11 cellular contexts compared by ENCODE assay signal in genomic region chr3:42556089-42556632, GRCh38. TPM values are rescaled to one million over a fixed set of nuclear protein-coding genes. Genes with fewer than 3 reads are reported as not detected.
DNase-seq lines count a peak whose midpoint lies in the region; ATAC-seq and TF ChIP-seq lines count a peak whose summit lies in the region.
"Had no signal": no experiment of that assay in that cellular context is flagged by ENCODE, and none has a peak within 500 bp of the region (broad histone marks: within the 10 kb centered on the region; RNA-seq: fewer than 3 reads in every experiment).

No MANE protein-coding gene starts in this region.

- peak; percentile 72 for ATAC-seq in HG03521 (IDR thresholded peaks at IDR 0.05; ENCODE audit: unreplicated experiment)
- ATAC-seq in right lobe of liver, result no peak
- no peak for ATAC-seq in HG02970 (IDR thresholded peaks at IDR 0.05; ENCODE audit: low FRiP score, unreplicated experiment)
- no peak for ATAC-seq in HG02571 (IDR thresholded peaks at IDR 0.05; ENCODE audit: unreplicated experiment)

- H3K4me3 ChIP-seq in right lobe of liver, result no peak overlapping the region

- no peaks in the 10 kb centered on the region for H3K27me3 ChIP-seq in right lobe of liver

- peak overlapping the region; percentile 92 for H3K27ac Mint-ChIP-seq in activated T-helper 2 cell treated with anti-CD3 and anti-CD28 coated beads, Interferon-gamma antibody, Interleukin-2, Interleukin-4, amounts not matched to agents 10 μg/mL and 5 μg/mL and 100 μg/mL, durations not matched to agents 14 hours and 24 hours and 36 hours

- peak; percentile 8 for DNase-seq in NCI-H2107 treated with DMSO at 0.1 percent for 48 hours (lab: John Stamatoyannopoulos, UW; ENCODE audit: unreplicated experiment)
- no peak for DNase-seq in NCI-H2107 (lab: John Stamatoyannopoulos, UW)
- peak; percentile 50 for DNase-seq in activated T-helper 2 cell treated with anti-CD3 and anti-CD28 coated beads, Interferon-gamma antibody, Interleukin-2, Interleukin-4, amounts not matched to agents 10 μg/mL and 5 μg/mL and 100 μg/mL, durations not matched to agents 14 hours and 24 hours and 36 hours (ENCODE audit: low spot score)
- peak in 5 of 6 experiments; percentile 19 to 85 (median 78) for DNase-seq in stimulated activated naive CD4-positive, alpha-beta T cell (lab: John Stamatoyannopoulos, UW)
- DNase-seq in right lobe of liver, result no peak
- DNase-seq: 8988T, NCI-H2171 treated with DMSO at 0.1 percent for 48 hours had no signal

- H3K9me3 ChIP-seq in right lobe of liver, result no peaks in the 10 kb centered on the region

- intact Hi-C loops in activated T-helper 2 cell treated with anti-CD3 and anti-CD28 coated beads, Interferon-gamma antibody, Interleukin-2, Interleukin-4, amounts not matched to agents 10 μg/mL and 5 μg/mL and 100 μg/mL, durations not matched to agents 14 hours and 24 hours and 36 hours (cut with micrococcal nuclease), result no loop called here
- intact Hi-C loops in right lobe of liver (cut with DNase I), result no loop called here

- peaks cover 28% of the 10 kb centered on the region for H3K4me1 Mint-ChIP-seq in activated T-helper 2 cell treated with anti-CD3 and anti-CD28 coated beads, Interferon-gamma antibody, Interleukin-2, Interleukin-4, amounts not matched to agents 10 μg/mL and 5 μg/mL and 100 μg/mL, durations not matched to agents 14 hours and 24 hours and 36 hours (ENCODE audit: low read depth)

- no peak for TF ChIP-seq POLR2A in right lobe of liver (IDR thresholded peaks at IDR 0.05)

- peaks cover 0 to 41% (median 13%) of the 10 kb centered on the region in 4 donors for H3K36me3 ChIP-seq in right lobe of liver

- H3K9me3 Mint-ChIP-seq in activated T-helper 2 cell treated with anti-CD3 and anti-CD28 coated beads, Interferon-gamma antibody, Interleukin-2, Interleukin-4, amounts not matched to agents 10 μg/mL and 5 μg/mL and 100 μg/mL, durations not matched to agents 14 hours and 24 hours and 36 hours, result no peaks in the 10 kb centered on the region

- H3K36me3 Mint-ChIP-seq in activated T-helper 2 cell treated with anti-CD3 and anti-CD28 coated beads, Interferon-gamma antibody, Interleukin-2, Interleukin-4, amounts not matched to agents 10 μg/mL and 5 μg/mL and 100 μg/mL, durations not matched to agents 14 hours and 24 hours and 36 hours (ENCODE audit: low read depth), result peaks cover 73% of the 10 kb centered on the region

- H3K27me3 Mint-ChIP-seq in activated T-helper 2 cell treated with anti-CD3 and anti-CD28 coated beads, Interferon-gamma antibody, Interleukin-2, Interleukin-4, amounts not matched to agents 10 μg/mL and 5 μg/mL and 100 μg/mL, durations not matched to agents 14 hours and 24 hours and 36 hours (ENCODE audit: low read depth), result no peaks in the 10 kb centered on the region

- no peak overlapping the region for H3K27ac ChIP-seq in right lobe of liver

- TF ChIP-seq CTCF in right lobe of liver (IDR thresholded peaks at IDR 0.05), result no peak

- peak overlapping the region; percentile 43 for H3K4me3 Mint-ChIP-seq in activated T-helper 2 cell treated with anti-CD3 and anti-CD28 coated beads, Interferon-gamma antibody, Interleukin-2, Interleukin-4, amounts not matched to agents 10 μg/mL and 5 μg/mL and 100 μg/mL, durations not matched to agents 14 hours and 24 hours and 36 hours (ENCODE audit: low read depth)

- H3K4me1 ChIP-seq in right lobe of liver, result no peaks in the 10 kb centered on the region

- 20% methylated on average over 1 of the region's 3 CpGs for WGBS in right lobe of liver (ENCODE audit: insufficient coverage, low coverage, low lambda C conversion rate, missing lambda C conversion rate)

RNA-seq across cellular contexts. Expression of gene SEC22C, which starts 25.6 kb away (rescaled TPM):
- total RNA-seq in activated T-helper 2 cell treated with anti-CD3 and anti-CD28 coated beads, Interferon-gamma antibody, Interleukin-2, Interleukin-4, amounts not matched to agents 10 μg/mL and 5 μg/mL and 100 μg/mL, durations not matched to agents 14 hours and 24 hours and 36 hours, result 36.1 and 40.1 TPM in 2 replicates
- total RNA-seq in right lobe of liver, result 10 to 100 TPM; 11.3 to 23.6 (median 13.8) TPM

RNA-seq across cellular contexts. Expression of gene SS18L2, which starts 34.5 kb away (rescaled TPM):
- total RNA-seq in activated T-helper 2 cell treated with anti-CD3 and anti-CD28 coated beads, Interferon-gamma antibody, Interleukin-2, Interleukin-4, amounts not matched to agents 10 μg/mL and 5 μg/mL and 100 μg/mL, durations not matched to agents 14 hours and 24 hours and 36 hours, result 62.4 and 67.1 TPM in 2 replicates
- total RNA-seq in right lobe of liver, result 10 to 100 TPM; 12.0 to 22.8 (median 16.5) TPM

RNA-seq across cellular contexts. Expression of gene NKTR, which starts 44.3 kb away (rescaled TPM):
- 76.6 and 86.2 TPM in 2 replicates for total RNA-seq in activated T-helper 2 cell treated with anti-CD3 and anti-CD28 coated beads, Interferon-gamma antibody, Interleukin-2, Interleukin-4, amounts not matched to agents 10 μg/mL and 5 μg/mL and 100 μg/mL, durations not matched to agents 14 hours and 24 hours and 36 hours
- total RNA-seq in right lobe of liver, result 10 to 100 TPM; 21.9 to 35.2 (median 28.4) TPM

RNA-seq across cellular contexts. Expression of gene VIPR1, which starts 53.7 kb away (rescaled TPM):
- 0.51 and 0.52 TPM in 2 replicates for total RNA-seq in activated T-helper 2 cell treated with anti-CD3 and anti-CD28 coated beads, Interferon-gamma antibody, Interleukin-2, Interleukin-4, amounts not matched to agents 10 μg/mL and 5 μg/mL and 100 μg/mL, durations not matched to agents 14 hours and 24 hours and 36 hours
- total RNA-seq in right lobe of liver, result 10 to 100 TPM in 5 of 6 experiments, 1 to 10 TPM in 1; 1.9 to 34.5 (median 18.2) TPM
- total RNA-seq: fibroblast of lung had no signal

Comparison
In these comparisons a context has a peak if more than half of its experiments do, and no peak if none do; other contexts are left out.
1. DNase-seq: peak in NCI-H2107 treated with DMSO at 0.1 percent for 48 hours (single experiment), activated T-helper 2 cell treated with anti-CD3 and anti-CD28 coated beads, Interferon-gamma antibody, Interleukin-2, Interleukin-4, amounts not matched to agents 10 μg/mL and 5 μg/mL and 100 μg/mL, durations not matched to agents 14 hours and 24 hours and 36 hours (single experiment) and stimulated activated naive CD4-positive, alpha-beta T cell (5 of 6); none in NCI-H2107 (single experiment) and right lobe of liver (0 of 3).